9 cellular contexts compared by ENCODE assay signal in the genomic region with DNA sequence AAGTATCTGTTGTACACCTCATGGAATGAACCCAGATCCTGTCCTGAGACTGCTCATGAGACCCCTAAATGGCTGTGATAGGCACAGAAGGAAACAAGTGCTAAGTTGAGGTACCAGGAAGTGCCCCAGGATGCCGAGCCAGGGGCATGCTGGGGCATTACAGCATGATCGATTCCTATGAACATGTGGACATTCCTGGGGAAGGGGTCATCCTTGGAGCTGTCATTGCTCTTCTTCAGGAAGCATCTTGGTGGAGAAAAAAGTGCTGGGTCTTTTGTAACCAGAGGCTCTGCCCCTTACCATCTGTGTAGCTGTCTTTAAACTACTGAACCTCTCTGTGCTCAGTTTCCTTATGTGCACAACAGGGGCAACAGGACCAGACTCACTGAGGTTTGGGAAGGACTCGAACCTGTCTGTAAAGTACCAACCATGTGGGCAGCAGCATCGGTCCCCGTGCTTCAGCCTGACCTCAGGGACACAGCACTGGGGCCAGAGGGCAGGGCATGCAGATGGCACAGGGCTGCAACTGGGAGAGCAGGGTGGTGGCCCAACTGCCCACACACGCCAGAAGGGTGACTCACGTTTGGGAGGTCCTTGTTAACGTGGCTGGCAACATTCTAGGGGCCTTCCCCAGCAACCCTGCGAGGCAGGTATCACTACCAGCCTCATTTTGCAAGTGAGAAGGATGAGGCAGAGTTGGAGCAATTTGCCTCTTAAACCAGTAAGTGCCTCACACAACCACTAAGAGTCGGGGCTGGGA.
DNase-seq lines count a peak whose midpoint lies in the region; ATAC-seq lines count a peak whose summit lies in the region.
"Had no signal": no experiment of that assay in that cellular context is flagged by ENCODE, and none has a peak within 500 bp of the region (broad histone marks: within the 10 kb centered on the region; RNA-seq: fewer than 3 reads in every experiment).

No MANE protein-coding gene starts in this region.

- no peaks in the 10 kb centered on the region for H3K27me3 Mint-ChIP-seq in activated T-helper 17 cell treated with anti-CD3 and anti-CD28 coated beads, Interleukin-2, amount 50 U/mL, for 72 hours

- peaks cover 64% of the 10 kb centered on the region for H3K4me1 Mint-ChIP-seq in activated T-helper 17 cell treated with anti-CD3 and anti-CD28 coated beads, Interleukin-2, amount 50 U/mL, for 72 hours

- peak overlapping the region; percentile 21 for H3K4me3 Mint-ChIP-seq in activated T-helper 17 cell treated with anti-CD3 and anti-CD28 coated beads, Interleukin-2, amount 50 U/mL, for 72 hours

- peaks cover 98% of the 10 kb centered on the region for H3K36me3 Mint-ChIP-seq in activated T-helper 17 cell treated with anti-CD3 and anti-CD28 coated beads, Interleukin-2, amount 50 U/mL, for 72 hours (ENCODE audit: low read depth)

- H3K27ac Mint-ChIP-seq in activated T-helper 17 cell treated with anti-CD3 and anti-CD28 coated beads, Interleukin-2, amount 50 U/mL, for 72 hours = peak overlapping the region; percentile 37

- peak; percentile 63 for DNase-seq in stimulated activated naive CD4-positive, alpha-beta T cell treated with Interleukin-2 at 50 U/mL for 16 hours (lab: John Stamatoyannopoulos, UW)
- DNase-seq in stimulated activated naive CD4-positive, alpha-beta T cell (lab: John Stamatoyannopoulos, UW) = no peak
- DNase-seq in myocyte (ENCODE audit: low read depth) (peak; percentile 89), hepatic stellate cell (ENCODE audit: low spot score) (no peak), T1000 (lab: John Stamatoyannopoulos, UW) (no peak), NOMO-1 (lab: John Stamatoyannopoulos, UW; ENCODE audit: unreplicated experiment in 2 of 2) (no peak)
- DNase-seq: Karpas-422 had no signal

- peak; percentile 97 for ATAC-seq in activated T-helper 17 cell treated with anti-CD3 and anti-CD28 coated beads, Interleukin-2, amount 50 U/mL, for 72 hours (replicated peaks)
- no peak for ATAC-seq in HG02884 (IDR thresholded peaks at IDR 0.05; ENCODE audit: unreplicated experiment)

- no peaks in the 10 kb centered on the region for H3K9me3 Mint-ChIP-seq in activated T-helper 17 cell treated with anti-CD3 and anti-CD28 coated beads, Interleukin-2, amount 50 U/mL, for 72 hours

Comparison
In these comparisons a context has a peak if more than half of its experiments do, and no peak if none do; other contexts are left out.
1. DNase-seq: peak in stimulated activated naive CD4-positive, alpha-beta T cell treated with Interleukin-2 at 50 U/mL for 16 hours (single experiment) and myocyte (single experiment); none in stimulated activated naive CD4-positive, alpha-beta T cell (0 of 6), hepatic stellate cell (single experiment), T1000 (single experiment) and NOMO-1 (0 of 2).